In genomic region chr5:90657788-90658187, GRCh38 we compare ENCODE assay signal across 8 cellular contexts.
"Had no signal": no experiment of that assay in that cellular context is flagged by ENCODE, and none has a peak within 500 bp of the region (broad histone marks: within the 10 kb centered on the region; RNA-seq: fewer than 3 reads in every experiment).

No MANE protein-coding gene starts in this region.

- FAIRE-seq: G401.6, GM12878, GM12891, GM12892, GM18507, GM19239 had no signal

- DNase-seq: GDM1, GF-D8 had no signal

- H3K4me3 ChIP-seq: GM12878 had no signal

- ATAC-seq: GM12878 had no signal
